Comparison of ENCODE assay signal across 17 cellular contexts in the genomic region with DNA sequence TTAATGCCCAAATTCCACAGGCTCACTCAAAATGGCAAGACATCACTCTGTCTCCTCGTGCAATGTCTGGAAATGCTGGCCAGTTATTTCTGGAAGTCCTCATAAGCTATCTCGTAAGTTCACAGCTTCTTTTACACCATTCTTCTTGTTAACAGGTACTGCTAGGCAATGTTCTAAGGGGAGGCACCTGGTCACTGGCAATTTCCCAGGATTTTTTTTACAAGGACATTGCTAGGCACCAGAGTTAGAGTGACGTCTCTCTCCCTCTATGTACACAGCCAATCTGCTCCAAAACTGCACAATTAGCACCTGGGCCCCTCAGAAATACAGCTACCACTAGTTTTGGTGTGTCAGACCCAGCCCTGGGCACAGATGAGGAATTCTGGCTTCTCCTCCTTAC.
"Had no signal": no experiment of that assay in that cellular context is flagged by ENCODE, and none has a peak within 500 bp of the region (broad histone marks: within the 10 kb centered on the region; RNA-seq: fewer than 3 reads in every experiment).

No MANE protein-coding gene starts in this region.

- ATAC-seq: natural killer cell; right lobe of liver; stimulated activated naive B cell treated with anti-CD40 and anti-IgM and Interleukin-4, amounts not matched to agents 10 μg/mL and 1 μg/mL and 100 μg/mL, for 72 hours had no signal

- H3K27ac ChIP-seq: parathyroid adenoma, right lobe of liver, thoracic aorta, tibial nerve, upper lobe of left lung, vagina had no signal

- H3K4me1 ChIP-seq: parathyroid adenoma, right lobe of liver, upper lobe of left lung had no signal

- H3K27me3 ChIP-seq: right lobe of liver, tibial nerve, upper lobe of left lung, vagina had no signal

- H3K9me3 ChIP-seq: right lobe of liver, thoracic aorta, tibial nerve, upper lobe of left lung, vagina had no signal

- FAIRE-seq: frontal cortex, keratinocyte, small intestine had no signal

- H3K36me3 ChIP-seq: right lobe of liver, thoracic aorta, tibial nerve, upper lobe of left lung, vagina had no signal

- DNase-seq: cortex of kidney; hypothalamus; natural killer cell; occipital lobe; right lobe of liver; small intestine; stimulated activated CD4-positive, alpha-beta T cell treated with anti-CD3 and anti-CD28 coated beads, Interleukin-15, amount 100 ng/mL, for 24 hours; stimulated activated CD4-positive, alpha-beta T cell treated with anti-CD3 and anti-CD28 coated beads, Interleukin-2, amount 100 ng/mL, for 48 hours; stimulated activated naive B cell treated with anti-CD40 and anti-IgM and Interleukin-4, amounts not matched to agents 10 μg/mL and 1 μg/mL and 100 μg/mL, for 72 hours; upper lobe of left lung had no signal

- H3K4me3 ChIP-seq: lung, right lobe of liver, thoracic aorta, tibial nerve, upper lobe of left lung, vagina had no signal
